8 cellular contexts compared by ENCODE assay signal in genomic region chr22:29073618-29074275, GRCh38. TPM values are rescaled to one million over a fixed set of nuclear protein-coding genes. Genes with fewer than 3 reads are reported as not detected.
DNase-seq lines count a peak whose midpoint lies in the region; ATAC-seq and TF ChIP-seq lines count a peak whose summit lies in the region.

No MANE protein-coding gene starts in this region.

- H3K4me3 Mint-ChIP-seq in CD14-positive monocyte = peak overlapping the region; percentile 71 to 87
- peak overlapping the region; percentile 71 to 75 for H3K4me3 Mint-ChIP-seq in stimulated activated naive CD8-positive, alpha-beta T cell treated with anti-CD3 and anti-CD28 coated beads, Interleukin-15, amount 100 ng/mL, for 72 hours

- intact Hi-C loops in CD14-positive monocyte (cut with micrococcal nuclease) = loop anchor here in 1 of 2 donors (10.0 kb wide), 1 partner anchor 189 kb away; the partner anchor contains the start of gene ZNRF3

- no peak for DNase-seq in CD14-positive monocyte (ENCODE audit: low spot score)
- peak; percentile 79 for DNase-seq in NCI-H69 (lab: John Stamatoyannopoulos, UW)
- DNase-seq in caudate nucleus (lab: John Stamatoyannopoulos, UW) = peak in 22 of 61 donors; percentile 5 to 68 (median 33)
- peak; percentile 93 for DNase-seq in left kidney (ENCODE audit: low read depth, low spot score)
- peak; percentile 14 to 16 for DNase-seq in stimulated activated naive CD8-positive, alpha-beta T cell treated with anti-CD3 and anti-CD28 coated beads, Interleukin-15, amount 100 ng/mL, for 72 hours
- DNase-seq in NCI-H345 (lab: John Stamatoyannopoulos, UW) = no peak

- peak overlapping the region in 1 of 7 donors; percentile 30 for H3K27ac Mint-ChIP-seq in CD14-positive monocyte
- no peak overlapping the region for H3K27ac Mint-ChIP-seq in stimulated activated naive CD8-positive, alpha-beta T cell treated with anti-CD3 and anti-CD28 coated beads, Interleukin-15, amount 100 ng/mL, for 72 hours

- peak overlapping the region; percentile 67 for H3K27ac ChIP-seq in caudate nucleus (ENCODE audit: low read depth, low read length)

- H3K4me1 Mint-ChIP-seq in CD14-positive monocyte = peaks cover 27% of the 10 kb centered on the region
- peaks cover 34% of the 10 kb centered on the region for H3K4me1 Mint-ChIP-seq in stimulated activated naive CD8-positive, alpha-beta T cell treated with anti-CD3 and anti-CD28 coated beads, Interleukin-15, amount 100 ng/mL, for 72 hours

- no peak for TF ChIP-seq CTCF in CD14-positive monocyte (IDR thresholded peaks at IDR 0.05)

- H3K27me3 Mint-ChIP-seq in CD14-positive monocyte (ENCODE audit: low read depth in 3 of 3) = peaks cover 59 to 75% (median 63%) of the 10 kb centered on the region in 3 donors
- H3K27me3 Mint-ChIP-seq in stimulated activated naive CD8-positive, alpha-beta T cell treated with anti-CD3 and anti-CD28 coated beads, Interleukin-15, amount 100 ng/mL, for 72 hours = peaks cover 88% of the 10 kb centered on the region

- H3K9me3 Mint-ChIP-seq in CD14-positive monocyte = peaks cover 0 to 21% (median 11%) of the 10 kb centered on the region in 7 donors
- H3K9me3 Mint-ChIP-seq in stimulated activated naive CD8-positive, alpha-beta T cell treated with anti-CD3 and anti-CD28 coated beads, Interleukin-15, amount 100 ng/mL, for 72 hours = no peaks in the 10 kb centered on the region

- peaks cover 3 to 8% of the 10 kb centered on the region in 2 donors for H3K36me3 Mint-ChIP-seq in CD14-positive monocyte

- no peak for ATAC-seq in stimulated activated naive CD8-positive, alpha-beta T cell treated with anti-CD3 and anti-CD28 coated beads, Interleukin-15, amount 100 ng/mL, for 72 hours
- ATAC-seq in HG03045 (IDR thresholded peaks at IDR 0.05; ENCODE audit: unreplicated experiment) (no peak), GM18909 (IDR thresholded peaks at IDR 0.05; ENCODE audit: poor library complexity, unreplicated experiment) (no peak)

RNA-seq across cellular contexts. Expression of gene KREMEN1, which starts 0.9 kb away (rescaled TPM):
- 1 to 10 TPM in 1 of 2 donors, under 1 TPM in 1; 0.69 to 1.6 TPM for polyA plus RNA-seq in CD14-positive monocyte

RNA-seq across cellular contexts. Expression of gene C22orf31, which starts 12.1 kb away (rescaled TPM):
- polyA plus RNA-seq in CD14-positive monocyte = not detected

Comparison
In these comparisons a context has a peak if more than half of its experiments do, and no peak if none do; other contexts are left out.
1. DNase-seq: peak in NCI-H69 (single experiment), left kidney (single experiment) and stimulated activated naive CD8-positive, alpha-beta T cell treated with anti-CD3 and anti-CD28 coated beads, Interleukin-15, amount 100 ng/mL, for 72 hours (2 of 2); none in CD14-positive monocyte (single experiment) and NCI-H345 (single experiment).